Comparison of ENCODE assay signal across 13 cellular contexts in the genomic region with DNA sequence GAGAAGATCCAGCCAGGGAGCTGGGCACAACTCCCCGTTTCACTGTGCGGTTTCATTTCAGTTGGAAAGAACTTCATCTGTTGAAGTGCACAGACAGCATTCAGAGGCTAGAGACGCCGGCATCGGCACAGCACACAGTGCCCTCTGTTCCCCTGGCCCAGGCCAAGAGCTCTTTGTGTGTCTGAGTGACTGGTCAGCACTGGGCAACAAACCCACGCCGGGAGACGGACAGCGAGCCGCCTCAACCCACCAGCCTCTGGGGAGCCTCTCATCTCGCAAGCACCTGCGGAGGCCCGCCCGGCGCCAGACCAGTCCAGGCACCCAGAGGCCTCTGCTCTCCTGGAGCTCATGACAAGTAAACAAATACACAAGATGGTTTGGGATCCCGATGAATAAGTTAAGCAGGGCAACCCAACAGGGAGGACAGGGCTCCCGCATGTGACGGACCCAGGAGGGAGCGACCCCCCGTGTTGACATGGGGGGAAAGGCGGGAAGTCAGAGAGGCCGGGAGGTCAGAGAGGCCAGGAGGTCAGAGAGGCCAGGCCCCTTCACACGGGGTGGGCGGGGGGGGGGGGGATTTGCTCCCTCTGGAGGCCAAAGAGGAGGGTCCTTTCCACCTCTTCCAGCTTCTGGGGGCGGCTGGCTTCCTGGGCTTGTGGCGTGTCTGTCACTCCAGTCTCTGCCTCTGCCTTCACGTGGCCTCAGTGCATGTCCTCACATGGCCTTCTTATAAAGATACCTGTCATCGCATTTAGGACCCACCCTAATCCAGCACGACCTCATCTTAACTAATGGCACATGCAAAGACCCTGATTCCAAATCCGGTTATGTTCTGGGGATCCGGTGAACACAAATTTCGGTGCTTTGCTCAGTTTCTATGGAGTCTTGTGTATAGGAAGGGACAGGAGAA. TPM values are rescaled to one million over a fixed set of nuclear protein-coding genes. Genes with fewer than 3 reads are reported as not detected.
DNase-seq lines count a peak whose midpoint lies in the region; ATAC-seq and TF ChIP-seq lines count a peak whose summit lies in the region.
"Had no signal": no experiment of that assay in that cellular context is flagged by ENCODE, and none has a peak within 500 bp of the region (broad histone marks: within the 10 kb centered on the region; RNA-seq: fewer than 3 reads in every experiment).

No MANE protein-coding gene starts in this region.

- no peaks in the 10 kb centered on the region for H3K27me3 ChIP-seq in WERI-Rb-1 (ENCODE audit: insufficient read depth, low read depth, severe bottlenecking)
- H3K27me3 ChIP-seq: ovary had no signal

- intact Hi-C loops in head of caudate nucleus (cut with DNase I), result no loop called here

- peak overlapping the region; percentile 61 for H3K27ac ChIP-seq in WERI-Rb-1
- H3K27ac ChIP-seq: C4-2B, ovary had no signal

- ATAC-seq in HG03097 (IDR thresholded peaks at IDR 0.05; ENCODE audit: low FRiP score, unreplicated experiment) (no peak), GM21423 (IDR thresholded peaks at IDR 0.05; ENCODE audit: unreplicated experiment) (no peak)
- ATAC-seq: stimulated activated memory B cell treated with anti-CD40 and anti-IgM and Interleukin-4, amounts not matched to agents 10 μg/mL and 1 μg/mL and 100 μg/mL, for 72 hours had no signal

- no peak overlapping the region for H3K4me3 ChIP-seq in WERI-Rb-1 (ENCODE audit: low read depth, low read length)
- H3K4me3 ChIP-seq: ovary had no signal

- DNase-seq in G401 (ENCODE audit: low spot score), result peak; percentile 41
- peak; percentile 69 for DNase-seq in WERI-Rb-1
- DNase-seq in head of caudate nucleus, result peak; percentile 47 to 91 (median 78)
- peak; percentile 73 for DNase-seq in putamen (ENCODE audit: low spot score)
- no peak for DNase-seq in NCI-H1092 treated with DMSO at 0.1 percent for 48 hours (lab: John Stamatoyannopoulos, UW)
- DNase-seq in activated T-cell treated with anti-CD3 and anti-CD28 coated beads, Interleukin-2, amount 50 U/mL, for 48 hours, result no peak
- DNase-seq: activated CD4-positive, alpha-beta T cell treated with anti-CD3 and anti-CD28 coated beads, Interleukin-2, amount 10 ng/mL, durations not matched to agents 7 days and 5 days; effector CD4-positive, alpha-beta T cell had no signal

- in situ Hi-C loops in G401 (cut with HindIII; ENCODE audit: low sequenced_read_pairs), result no loop called here

- no peak for TF ChIP-seq CTCF in WERI-Rb-1 (IDR thresholded peaks at IDR 0.05; ENCODE audit: low read depth, low read length)

- H3K9me3 ChIP-seq in WERI-Rb-1 (ENCODE audit: severe bottlenecking), result no peaks in the 10 kb centered on the region
- H3K9me3 ChIP-seq: ovary had no signal

- H3K36me3 ChIP-seq in WERI-Rb-1, result no peaks in the 10 kb centered on the region
- H3K36me3 ChIP-seq: ovary had no signal

RNA-seq across cellular contexts. Expression of a gene that starts 25.8 kb away (rescaled TPM):
- 41.2 and 42.5 TPM in 2 replicates for total RNA-seq in G401 (2014; rRNA removed; shearing (Covaris generic))

Comparison
In these comparisons a context has a peak if more than half of its experiments do, and no peak if none do; other contexts are left out.
1. DNase-seq: peak in G401 (single experiment), WERI-Rb-1 (single experiment), head of caudate nucleus (42 of 42) and putamen (single experiment); none in NCI-H1092 treated with DMSO at 0.1 percent for 48 hours (single experiment) and activated T-cell treated with anti-CD3 and anti-CD28 coated beads, Interleukin-2, amount 50 U/mL, for 48 hours (0 of 2).